22 cellular contexts compared by ENCODE assay signal in genomic region chr5:1465966-1466471, GRCh38. TPM values are rescaled to one million over a fixed set of nuclear protein-coding genes. Genes with fewer than 3 reads are reported as not detected.
DNase-seq lines count a peak whose midpoint lies in the region; ATAC-seq, FAIRE-seq and TF ChIP-seq lines count a peak whose summit lies in the region.
"Had no signal": no experiment of that assay in that cellular context is flagged by ENCODE, and none has a peak within 500 bp of the region (broad histone marks: within the 10 kb centered on the region; RNA-seq: fewer than 3 reads in every experiment).

No MANE protein-coding gene starts in this region.

- H3K9me3 ChIP-seq in Peyer's patch (no peaks in the 10 kb centered on the region), kidney (ENCODE audit: control insufficient read depth in 1 of 2, low read length in 2 of 2) (no peaks in the 10 kb centered on the region), sigmoid colon (no peaks in the 10 kb centered on the region)

- peak; percentile 55 for DNase-seq in activated effector memory CD4-positive, alpha-beta T cell treated with anti-CD3 and anti-CD28 coated beads, Interleukin-2, amount 50 U/mL, for 16 hours
- no peak for DNase-seq in activated effector memory CD4-positive, alpha-beta T cell treated with Interleukin-2 at 50 U/mL for 16 hours
- DNase-seq in Peyer's patch (peak in 2 of 3 donors; percentile 23 to 42), kidney (peak; percentile 65), sigmoid colon (peak; percentile 61), NCI-H2029 (lab: John Stamatoyannopoulos, UW) (no peak)
- DNase-seq: DMS79, Kasumi-1, NCI-H1105, NCI-H1694, NCI-H2107, NCI-H226, NCI-H524 treated with DMSO at 0.1 percent for 48 hours, SIG-M5 had no signal

- no peak for TF ChIP-seq CTCF in Peyer's patch (IDR thresholded peaks at IDR 0.05)
- no peak for TF ChIP-seq CTCF in kidney (IDR thresholded peaks at IDR 0.05; ENCODE audit: borderline replicate concordance, extremely low read depth, insufficient read depth)
- TF ChIP-seq CTCF in sigmoid colon (IDR thresholded peaks at IDR 0.05): no peak

- no peak overlapping the region for H3K27ac ChIP-seq in Peyer's patch
- no peak overlapping the region for H3K27ac ChIP-seq in kidney (ENCODE audit: low read depth in 2 of 2, low read length in 2 of 2)
- no peak overlapping the region for H3K27ac ChIP-seq in sigmoid colon
- H3K27ac ChIP-seq: BLaER1 treated with 17β-estradiol and CSF1 and Interleukin-3, amounts not matched to agents 10 nM and 100 nM had no signal

- H3K9ac ChIP-seq in kidney (ENCODE audit: low read length in 2 of 2): no peak overlapping the region
- H3K9ac ChIP-seq: BLaER1 treated with 17β-estradiol and CSF1 and Interleukin-3, amounts not matched to agents 10 nM and 100 nM had no signal

- H3K4me3 ChIP-seq in Peyer's patch (no peak overlapping the region), kidney (ENCODE audit: low read length in 2 of 2) (no peak overlapping the region), sigmoid colon (no peak overlapping the region)
- H3K4me3 ChIP-seq: BLaER1 treated with 17β-estradiol and CSF1 and Interleukin-3, amounts not matched to agents 10 nM and 100 nM; GM23338 had no signal

- H3K27me3 ChIP-seq in Peyer's patch (no peaks in the 10 kb centered on the region), sigmoid colon (no peaks in the 10 kb centered on the region)
- H3K27me3 ChIP-seq: BLaER1 treated with 17β-estradiol and CSF1 and Interleukin-3, amounts not matched to agents 10 nM and 100 nM had no signal

- WGBS in sigmoid colon, 2 donors: 97 to 98% methylated on average over 30 of the region's 30 CpGs

- TF ChIP-seq POLR2A in Peyer's patch (IDR thresholded peaks at IDR 0.05) (no peak), sigmoid colon (IDR thresholded peaks at IDR 0.05) (no peak)

- intact Hi-C loops in kidney (cut with DNase I) (no loop called here), sigmoid colon (cut with DNase I) (no loop called here)

- H3K4me1 ChIP-seq in Peyer's patch (no peaks in the 10 kb centered on the region), kidney (ENCODE audit: control insufficient read depth in 1 of 2, insufficient read depth in 1 of 2, low read depth in 1 of 2, low read length in 2 of 2) (peaks cover 0 to 4% of the 10 kb centered on the region in 2 donors), sigmoid colon (no peaks in the 10 kb centered on the region)

- H3K36me3 ChIP-seq in Peyer's patch (peaks cover 0 to 26% (median 0%) of the 10 kb centered on the region in 3 donors), kidney (ENCODE audit: control insufficient read depth in 1 of 2, insufficient read depth in 2 of 2, low read length in 2 of 2) (peaks cover 4 to 7% of the 10 kb centered on the region in 2 donors), sigmoid colon (peaks cover 5 to 65% (median 21%) of the 10 kb centered on the region in 4 donors)

- ATAC-seq in HG03457 (IDR thresholded peaks at IDR 0.05; ENCODE audit: unreplicated experiment) (no peak), HG03159 (IDR thresholded peaks at IDR 0.05; ENCODE audit: unreplicated experiment) (no peak)
- ATAC-seq: GM23338, Panc1 had no signal

- no peak for TF ChIP-seq EP300 in sigmoid colon (IDR thresholded peaks at IDR 0.05)

- no peak for FAIRE-seq in kidney (lab: Jason Lieb, UNC)
- FAIRE-seq: A204.1, D721Med had no signal

RNA-seq across cellular contexts. Expression of gene SLC6A3, which starts 20.8 kb away (rescaled TPM):
- total RNA-seq in Peyer's patch (under 1 TPM in 2 of 4 donors, not detected in 2; 0.40 to 0.70 TPM), kidney (0.54 TPM), sigmoid colon (not detected)
- polyA plus RNA-seq in kidney (ENCODE audit: insufficient read depth, low read depth, low replicate concordance) (0.09 TPM), sigmoid colon (under 1 TPM in 1 of 3 donors, not detected in 2; 0.06 TPM)
- total RNA-seq: CD8-positive, alpha-beta memory T cell had no signal
- polyA plus RNA-seq: CD8-positive, alpha-beta memory T cell had no signal

RNA-seq across cellular contexts. Expression of gene LPCAT1, which starts 57.7 kb away (rescaled TPM):
- total RNA-seq in Peyer's patch (10 to 100 TPM in 3 of 4 donors, 1 to 10 TPM in 1; 8.8 to 59.4 (median 28.5) TPM), kidney (46.5 TPM), sigmoid colon (10 to 100 TPM; 20.6 to 24.3 (median 22.3) TPM)
- polyA plus RNA-seq in kidney (ENCODE audit: insufficient read depth, low read depth, low replicate concordance) (22.2 TPM), sigmoid colon (10 to 100 TPM in 1 of 3 donors, 1 to 10 TPM in 2; 4.2 to 35.1 (median 7.8) TPM)

Comparison
In these comparisons a context has a peak if more than half of its experiments do, and no peak if none do; other contexts are left out.
1. DNase-seq: peak in activated effector memory CD4-positive, alpha-beta T cell treated with anti-CD3 and anti-CD28 coated beads, Interleukin-2, amount 50 U/mL, for 16 hours (single experiment), Peyer's patch (2 of 3), kidney (single experiment) and sigmoid colon (single experiment); none in activated effector memory CD4-positive, alpha-beta T cell treated with Interleukin-2 at 50 U/mL for 16 hours (single experiment) and NCI-H2029 (single experiment).